10 cellular contexts compared by ENCODE assay signal in the genomic region with DNA sequence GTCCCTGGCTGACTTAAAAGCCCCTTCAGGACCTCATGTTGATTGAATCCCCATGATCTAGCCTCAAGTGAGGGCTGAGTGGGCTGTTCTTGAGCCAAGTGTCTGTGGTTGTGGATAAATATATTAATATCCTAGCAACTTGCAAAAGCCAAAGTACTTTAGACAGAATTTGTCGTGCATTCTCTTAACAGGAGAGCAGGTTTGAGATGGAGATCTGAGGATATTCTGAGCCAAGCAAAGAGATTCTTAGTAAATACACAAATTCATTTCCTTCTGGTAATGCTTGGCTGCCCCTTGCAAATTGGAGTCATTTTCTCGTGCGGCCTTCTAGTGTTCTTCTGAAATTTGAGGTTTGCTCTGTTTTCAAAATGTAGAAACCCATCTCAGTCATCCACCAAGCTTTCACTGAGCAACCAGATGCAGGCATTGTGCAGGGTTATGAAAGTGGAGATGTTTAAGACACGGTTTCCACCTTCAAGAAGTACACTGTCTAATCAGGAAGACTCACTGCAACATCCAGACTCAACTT.
DNase-seq lines count a peak whose midpoint lies in the region; ATAC-seq and TF ChIP-seq lines count a peak whose summit lies in the region.
"Had no signal": no experiment of that assay in that cellular context is flagged by ENCODE, and none has a peak within 500 bp of the region (broad histone marks: within the 10 kb centered on the region; RNA-seq: fewer than 3 reads in every experiment).

No MANE protein-coding gene starts in this region.

- H3K79me2 ChIP-seq in osteoblast (ENCODE audit: insufficient read depth, low read length): no peaks in the 10 kb centered on the region

- H3K4me3 ChIP-seq in osteoblast (ENCODE audit: insufficient read depth, low read length): no peak overlapping the region
- no peak overlapping the region for H3K4me3 ChIP-seq in naive thymus-derived CD4-positive, alpha-beta T cell (ENCODE audit: low read length)
- H3K4me3 ChIP-seq: lung, upper lobe of left lung had no signal

- POLR2A ChIA-PET in naive thymus-derived CD4-positive, alpha-beta T cell (lab: Charles Lee): interaction anchor here (0.7 kb wide), 1 partner anchor 222 kb away, joined by 3 read pairs; no protein-coding TSS in a partner anchor

- peak overlapping the region; percentile 69 for H3K27ac ChIP-seq in osteoblast (ENCODE audit: low read depth, low read length)
- no peak overlapping the region for H3K27ac ChIP-seq in naive thymus-derived CD4-positive, alpha-beta T cell (ENCODE audit: low read depth, low read length)
- H3K27ac ChIP-seq: upper lobe of left lung had no signal

- no peak overlapping the region for H3K4me3 Mint-ChIP-seq in natural killer cell treated with Interleukin-12 subunit alpha and Interleukin-12 subunit beta and Interleukin-15 and Interleukin-18, amount 100 ng/mL, for 72 hours
- peak overlapping the region in 1 of 10 donors; percentile 31 for H3K4me3 Mint-ChIP-seq in naive thymus-derived CD4-positive, alpha-beta T cell

- H3K4me2 ChIP-seq in osteoblast (ENCODE audit: insufficient read depth, low read length): peak overlapping the region; percentile 15

- H3K4me1 Mint-ChIP-seq in natural killer cell treated with Interleukin-12 subunit alpha and Interleukin-12 subunit beta and Interleukin-15 and Interleukin-18, amount 100 ng/mL, for 72 hours (ENCODE audit: low read depth in 2 of 2): peaks cover 8 to 15% of the 10 kb centered on the region in 2 donors
- H3K4me1 Mint-ChIP-seq in naive thymus-derived CD4-positive, alpha-beta T cell: peaks cover 2 to 35% (median 2%) of the 10 kb centered on the region in 7 donors

- H4K20me1 ChIP-seq in osteoblast (ENCODE audit: insufficient read depth, low read length): no peaks in the 10 kb centered on the region

- H3K9me3 ChIP-seq in osteoblast (ENCODE audit: low read depth, low read length): no peaks in the 10 kb centered on the region
- H3K9me3 ChIP-seq in naive thymus-derived CD4-positive, alpha-beta T cell (ENCODE audit: control insufficient read depth in 2 of 3, low read length in 3 of 3): no peaks in the 10 kb centered on the region
- H3K9me3 ChIP-seq: upper lobe of left lung had no signal

- no peaks in the 10 kb centered on the region for H3K36me3 Mint-ChIP-seq in natural killer cell treated with Interleukin-12 subunit alpha and Interleukin-12 subunit beta and Interleukin-15 and Interleukin-18, amount 100 ng/mL, for 72 hours
- H3K36me3 Mint-ChIP-seq in naive thymus-derived CD4-positive, alpha-beta T cell: peaks cover 0 to 18% (median under 1%) of the 10 kb centered on the region in 5 donors

- peaks cover 37% of the 10 kb centered on the region for H3K4me1 ChIP-seq in osteoblast (ENCODE audit: insufficient read depth, low read length)
- H3K4me1 ChIP-seq in naive thymus-derived CD4-positive, alpha-beta T cell (ENCODE audit: control insufficient read depth in 2 of 2, insufficient read depth in 2 of 2, low read length in 2 of 2): peaks cover 0 to 1% of the 10 kb centered on the region in 2 donors

- no peaks in the 10 kb centered on the region for H3K27me3 ChIP-seq in osteoblast (ENCODE audit: insufficient read depth, low read length)
- H3K27me3 ChIP-seq in naive thymus-derived CD4-positive, alpha-beta T cell (ENCODE audit: control insufficient read depth in 2 of 2, insufficient read depth in 2 of 2, low read length in 2 of 2): no peaks in the 10 kb centered on the region
- H3K27me3 ChIP-seq: upper lobe of left lung had no signal

- no peaks in the 10 kb centered on the region for H3K9me3 Mint-ChIP-seq in natural killer cell treated with Interleukin-12 subunit alpha and Interleukin-12 subunit beta and Interleukin-15 and Interleukin-18, amount 100 ng/mL, for 72 hours
- H3K9me3 Mint-ChIP-seq in naive thymus-derived CD4-positive, alpha-beta T cell: peaks cover 0 to under 1% (median 0%) of the 10 kb centered on the region in 11 donors

- H3K27ac Mint-ChIP-seq in natural killer cell treated with Interleukin-12 subunit alpha and Interleukin-12 subunit beta and Interleukin-15 and Interleukin-18, amount 100 ng/mL, for 72 hours: peak overlapping the region in 1 of 2 donors; percentile 9
- peak overlapping the region in 1 of 9 donors; percentile 90 for H3K27ac Mint-ChIP-seq in naive thymus-derived CD4-positive, alpha-beta T cell

- peak overlapping the region; percentile 30 for H2AFZ ChIP-seq in osteoblast (ENCODE audit: low read length)

- TF ChIP-seq CTCF in osteoblast (IDR thresholded peaks at IDR 0.05; ENCODE audit: extremely low read depth, low read depth, low read length): no peak

- ATAC-seq in GM18517 (IDR thresholded peaks at IDR 0.05; ENCODE audit: unreplicated experiment) (peak; percentile 84), GM21825 (IDR thresholded peaks at IDR 0.05; ENCODE audit: unreplicated experiment) (peak; percentile 88)
- ATAC-seq in natural killer cell treated with Interleukin-12 subunit alpha and Interleukin-12 subunit beta and Interleukin-15 and Interleukin-18, amount 100 ng/mL, for 72 hours: no peak
- no peak for ATAC-seq in naive thymus-derived CD4-positive, alpha-beta T cell

- no peaks in the 10 kb centered on the region for H3K36me3 ChIP-seq in osteoblast (ENCODE audit: insufficient read depth, low read length)
- no peaks in the 10 kb centered on the region for H3K36me3 ChIP-seq in naive thymus-derived CD4-positive, alpha-beta T cell (ENCODE audit: control insufficient read depth in 2 of 3, insufficient read depth in 3 of 3, low read length in 3 of 3)
- H3K36me3 ChIP-seq: upper lobe of left lung had no signal

- intact Hi-C loops in posterior vena cava (cut with DNase I): no loop called here
- intact Hi-C loops in naive thymus-derived CD4-positive, alpha-beta T cell (cut with micrococcal nuclease): loop anchor here in 1 of 2 donors (5.0 to 10.0 kb wide), 2 partner anchors 34 to 119 kb away; no protein-coding TSS in a partner anchor

- DNase-seq in NCI-H2029 (lab: John Stamatoyannopoulos, UW) (peak; percentile 65), osteoblast (ENCODE audit: insufficient read length, low spot score, missing footprints) (peak; percentile 41), posterior vena cava (ENCODE audit: low spot score) (no peak), germinal center (ENCODE audit: low spot score) (no peak)
- DNase-seq in natural killer cell treated with Interleukin-12 subunit alpha and Interleukin-12 subunit beta and Interleukin-15 and Interleukin-18, amount 100 ng/mL, for 72 hours (ENCODE audit: low spot score): no peak
- DNase-seq in naive thymus-derived CD4-positive, alpha-beta T cell: no peak
- DNase-seq: upper lobe of left lung had no signal

- H3K27me3 Mint-ChIP-seq in natural killer cell treated with Interleukin-12 subunit alpha and Interleukin-12 subunit beta and Interleukin-15 and Interleukin-18, amount 100 ng/mL, for 72 hours: peaks cover 0 to 4% of the 10 kb centered on the region in 2 donors
- H3K27me3 Mint-ChIP-seq in naive thymus-derived CD4-positive, alpha-beta T cell: no peaks in the 10 kb centered on the region

- CTCF ChIA-PET in naive thymus-derived CD4-positive, alpha-beta T cell (lab: Charles Lee): no interaction called here

Comparison
In these comparisons a context has a peak if more than half of its experiments do, and no peak if none do; other contexts are left out.
1. ATAC-seq: peak in GM18517 (single experiment) and GM21825 (single experiment); none in natural killer cell treated with Interleukin-12 subunit alpha and Interleukin-12 subunit beta and Interleukin-15 and Interleukin-18, amount 100 ng/mL, for 72 hours (0 of 2) and naive thymus-derived CD4-positive, alpha-beta T cell (single experiment).
2. DNase-seq: peak in NCI-H2029 (single experiment) and osteoblast (single experiment); none in natural killer cell treated with Interleukin-12 subunit alpha and Interleukin-12 subunit beta and Interleukin-15 and Interleukin-18, amount 100 ng/mL, for 72 hours (single experiment), posterior vena cava (single experiment), germinal center (single experiment) and naive thymus-derived CD4-positive, alpha-beta T cell (0 of 9).